Comparison of ENCODE assay signal across 27 cellular contexts in the genomic region with DNA sequence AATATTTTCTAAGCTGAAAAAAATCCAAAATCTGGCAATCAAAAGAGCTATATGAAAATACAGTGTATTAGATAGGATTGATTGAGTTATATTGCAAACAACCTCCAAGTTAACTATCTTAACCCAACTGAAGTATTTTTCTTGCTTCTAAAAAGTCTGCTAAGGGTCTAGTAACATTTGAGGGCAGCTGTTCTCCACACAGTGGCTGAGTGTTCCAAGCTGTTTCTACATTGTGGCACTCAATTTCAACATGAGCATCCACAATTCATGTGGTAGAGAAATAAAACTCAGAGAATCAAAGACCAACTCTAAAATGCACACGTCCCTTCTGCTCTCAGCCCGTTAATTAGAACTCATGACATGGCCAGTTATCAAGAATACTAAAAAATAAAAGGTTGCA.
"Had no signal": no experiment of that assay in that cellular context is flagged by ENCODE, and none has a peak within 500 bp of the region (broad histone marks: within the 10 kb centered on the region; RNA-seq: fewer than 3 reads in every experiment).

No MANE protein-coding gene starts in this region.

- FAIRE-seq: urothelium cell line had no signal

- H3K36me3 ChIP-seq: stomach, suprapubic skin, thoracic aorta, thyroid gland, tibial artery, tibial nerve, transverse colon, upper lobe of left lung, upper lobe of right lung, uterus, vagina had no signal

- H3K4me1 ChIP-seq: suprapubic skin, testis, thyroid gland, transverse colon, upper lobe of right lung, uterus, vagina had no signal

- H3K27ac ChIP-seq: stomach, suprapubic skin, testis, thoracic aorta, thyroid gland, tibial artery, tibial nerve, transverse colon, upper lobe of left lung, upper lobe of right lung, uterus, vagina had no signal

- H3K27me3 ChIP-seq: stomach, suprapubic skin, testis, thyroid gland, tibial artery, tibial nerve, transverse colon, upper lobe of left lung, upper lobe of right lung, uterus, vagina had no signal

- DNase-seq: stimulated activated CD4-positive, alpha-beta T cell treated with anti-CD3 and anti-CD28 coated beads, Interleukin-2, amount 100 ng/mL, for 48 hours; stimulated activated CD4-positive, alpha-beta T cell treated with anti-CD3 and anti-CD28 coated beads, Interleukin-4, amount 100 ng/mL, for 1 hour; stimulated activated CD4-positive, alpha-beta T cell treated with anti-CD3 and anti-CD28 coated beads, Interleukin-4, amount 100 ng/mL, for 24 hours; stimulated activated CD4-positive, alpha-beta T cell treated with anti-CD3 and anti-CD28 coated beads, Interleukin-4, amount 100 ng/mL, for 4 hours; stimulated activated CD8-positive, alpha-beta memory T cell treated with anti-CD3 and anti-CD28 coated beads, Interleukin-4, amount 100 ng/mL, for 48 hours; stimulated activated naive B cell treated with anti-CD40 and anti-IgM and Interleukin-4, amounts not matched to agents 10 μg/mL and 1 μg/mL and 100 μg/mL, for 72 hours; stimulated activated naive CD4-positive, alpha-beta T cell; stimulated activated naive CD4-positive, alpha-beta T cell treated with Interleukin-2 at 50 U/mL for 16 hours; stimulated activated naive CD8-positive, alpha-beta T cell treated with anti-CD3 and anti-CD28 coated beads, Interleukin-15, amount 100 ng/mL, for 72 hours; stimulated activated naive CD8-positive, alpha-beta T cell treated with anti-CD3 and anti-CD28 coated beads, Interleukin-15, Interleukin-2, amounts not matched to agents 100 U/mL and 50 U/mL, for 24 hours; stomach; substantia nigra; testis; thyroid gland; tibial artery; transverse colon; trophoblast cell; upper lobe of left lung; upper lobe of right lung; uterus had no signal

- H3K9me3 ChIP-seq: stomach, suprapubic skin, testis, thoracic aorta, thyroid gland, tibial artery, tibial nerve, transverse colon, upper lobe of left lung, upper lobe of right lung, uterus, vagina had no signal

- ATAC-seq: stimulated activated effector memory CD8-positive, alpha-beta T cell treated with anti-CD3 and anti-CD28 coated beads, Interleukin-12 subunit alpha, Interleukin-12 subunit beta, amount 100 ng/mL, for 72 hours; stimulated activated memory B cell treated with anti-CD40 and anti-IgM and Interleukin-4, amounts not matched to agents 10 μg/mL and 1 μg/mL and 100 μg/mL, for 72 hours; stimulated activated naive B cell treated with anti-CD40 and anti-IgM and Interleukin-4, amounts not matched to agents 10 μg/mL and 1 μg/mL and 100 μg/mL, for 72 hours; stimulated activated naive CD8-positive, alpha-beta T cell treated with anti-CD3 and anti-CD28 coated beads, Interleukin-15, amount 100 ng/mL, for 72 hours; stimulated activated naive CD8-positive, alpha-beta T cell treated with anti-CD3 and anti-CD28 coated beads, Interleukin-15, Interleukin-2, amounts not matched to agents 100 U/mL and 50 U/mL, for 24 hours; upper lobe of right lung had no signal

- H3K4me3 ChIP-seq: stomach, suprapubic skin, testis, thoracic aorta, thyroid gland, tibial artery, tibial nerve, transverse colon, upper lobe of left lung, upper lobe of right lung, uterus, vagina had no signal
